In the genomic region with DNA sequence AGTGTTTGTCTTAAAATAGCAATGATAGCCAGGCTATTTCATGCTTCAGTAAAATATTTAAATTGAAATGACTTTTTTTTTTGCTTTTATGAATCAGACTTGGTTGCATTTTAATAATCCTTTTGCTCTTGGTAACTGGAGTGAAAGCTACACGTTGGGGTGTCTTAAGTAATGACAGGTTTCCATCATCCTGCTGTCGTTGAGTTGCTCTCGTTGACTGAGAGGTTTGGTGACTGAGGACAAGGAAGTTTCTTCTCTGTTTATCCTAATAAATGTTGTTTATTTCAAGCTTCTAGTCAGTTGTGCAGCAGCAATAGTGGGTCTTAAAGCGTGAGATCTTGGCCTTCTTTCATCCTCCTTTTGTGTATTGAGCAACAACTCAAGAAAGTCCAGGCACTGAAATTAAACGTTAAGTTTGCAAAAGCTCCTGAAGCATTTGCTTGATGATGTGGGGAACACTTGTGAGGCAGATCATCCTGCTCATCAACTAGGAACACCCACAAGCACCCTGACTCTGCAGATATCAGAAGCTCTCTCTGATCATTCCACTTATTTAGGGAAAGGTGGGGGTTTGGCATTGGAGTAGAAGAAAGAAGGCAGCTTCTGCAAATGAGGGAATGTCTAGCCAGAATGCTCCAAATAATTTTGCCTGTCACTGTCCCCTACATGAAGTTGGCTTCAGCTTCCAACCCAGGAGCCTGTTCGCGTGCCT, we compare ENCODE assay signal across 33 cellular contexts.
"Had no signal": no experiment of that assay in that cellular context is flagged by ENCODE, and none has a peak within 500 bp of the region (broad histone marks: within the 10 kb centered on the region; RNA-seq: fewer than 3 reads in every experiment).

No MANE protein-coding gene starts in this region.

- H3K4me1 ChIP-seq: ascending aorta had no signal

- H3K4me1 Mint-ChIP-seq: activated B cell treated with CpG ODN at 0.5 μM for 24 hours; activated CD4-positive, alpha-beta T cell treated with anti-CD3 and anti-CD28 coated beads, Interleukin-2, amount 10 ng/mL, durations not matched to agents 24 days and 14 days; activated naive CD8-positive, alpha-beta T cell treated with anti-CD3 and anti-CD28 coated beads, Interleukin-2, amount 10 ng/mL, durations not matched to agents 7 days and 5 days; activated naive CD8-positive, alpha-beta T cell treated with anti-CD3 and anti-CD28 coated beads, Interleukin-2, amount 50 U/mL, for 24 hours; activated T-helper 17 cell treated with anti-CD3 and anti-CD28 coated beads, Interleukin-2, amount 50 U/mL, for 72 hours had no signal

- H3K4me3 ChIP-seq: ascending aorta, cardiac muscle cell had no signal

- H3K27ac Mint-ChIP-seq: activated B cell treated with CpG ODN at 0.5 μM for 24 hours; activated CD4-positive, alpha-beta memory T cell treated with anti-CD3 and anti-CD28 coated beads for 36 hours; activated CD4-positive, alpha-beta T cell treated with anti-CD3 and anti-CD28 coated beads, Interleukin-2, amount 10 ng/mL, durations not matched to agents 24 days and 14 days; activated CD8-positive, alpha-beta T cell treated with anti-CD3 and anti-CD28 coated beads for 36 hours; activated naive CD4-positive, alpha-beta T cell treated with anti-CD3 and anti-CD28 coated beads for 36 hours; activated naive CD4-positive, alpha-beta T cell treated with anti-CD3 and anti-CD28 coated beads, Interleukin-2, amount 50 U/mL, for 72 hours; activated naive CD8-positive, alpha-beta T cell treated with anti-CD3 and anti-CD28 coated beads, Interleukin-2, amount 10 ng/mL, durations not matched to agents 7 days and 5 days; activated naive CD8-positive, alpha-beta T cell treated with anti-CD3 and anti-CD28 coated beads, Interleukin-2, amount 50 U/mL, for 24 hours; activated T-cell treated with anti-CD3 and anti-CD28 coated beads, Interleukin-2, amount 50 U/mL, for 72 hours; activated T-helper 1 cell treated with anti-CD3 and anti-CD28 coated beads, Interleukin-12 subunit alpha, Interleukin-12 subunit beta, Interleukin-2, Interleukin-4 antibody, amounts not matched to agents 30 ng/mL and 10 ng/mL and 1 ng/mL, durations not matched to agents 14 hours and 24 hours and 36 hours; activated T-helper 17 cell treated with anti-CD3 and anti-CD28 coated beads, Interleukin-2, amount 50 U/mL, for 72 hours; T-helper 1 cell treated with Interleukin-12 subunit alpha and Interleukin-12 subunit beta and Interleukin-4 antibody, amounts not matched to agents 30 μg/mL and 1 μg/mL, for 36 hours; T-helper 2 cell treated with Interferon-gamma antibody and Interleukin-4, amounts not matched to agents 5 μg/mL and 100 μg/mL, for 36 hours had no signal

- H3K27me3 ChIP-seq: ascending aorta, cardiac muscle cell had no signal

- H3K9me3 ChIP-seq: ascending aorta had no signal

- ATAC-seq: activated CD8-positive, alpha-beta T cell treated with anti-CD3 and anti-CD28 coated beads for 36 hours; activated naive CD4-positive, alpha-beta T cell treated with anti-CD3 and anti-CD28 coated beads, Interleukin-2, amount 50 U/mL, for 72 hours; activated naive CD8-positive, alpha-beta T cell treated with anti-CD3 and anti-CD28 coated beads, Interleukin-2, amount 50 U/mL, for 24 hours; activated T-cell treated with anti-CD3 and anti-CD28 coated beads, Interleukin-2, amount 50 U/mL, for 4 hours; activated T-cell treated with anti-CD3 and anti-CD28 coated beads, Interleukin-2, amount 50 U/mL, for 72 hours; activated T-helper 17 cell treated with anti-CD3 and anti-CD28 coated beads, Interleukin-2, amount 50 U/mL, for 72 hours had no signal

- H3K4me3 Mint-ChIP-seq: activated B cell treated with CpG ODN at 0.5 μM for 24 hours; activated CD4-positive, alpha-beta memory T cell treated with anti-CD3 and anti-CD28 coated beads for 36 hours; activated CD4-positive, alpha-beta T cell treated with anti-CD3 and anti-CD28 coated beads, Interleukin-2, amount 10 ng/mL, durations not matched to agents 24 days and 14 days; activated CD8-positive, alpha-beta T cell treated with anti-CD3 and anti-CD28 coated beads for 36 hours; activated naive CD4-positive, alpha-beta T cell treated with anti-CD3 and anti-CD28 coated beads for 36 hours; activated naive CD8-positive, alpha-beta T cell treated with anti-CD3 and anti-CD28 coated beads, Interleukin-2, amount 10 ng/mL, durations not matched to agents 7 days and 5 days; activated naive CD8-positive, alpha-beta T cell treated with anti-CD3 and anti-CD28 coated beads, Interleukin-2, amount 50 U/mL, for 24 hours; activated T-cell treated with anti-CD3 and anti-CD28 coated beads, Interleukin-2, amount 50 U/mL, for 4 hours; activated T-cell treated with anti-CD3 and anti-CD28 coated beads, Interleukin-2, amount 50 U/mL, for 72 hours; activated T-helper 1 cell treated with anti-CD3 and anti-CD28 coated beads, Interleukin-12 subunit alpha, Interleukin-12 subunit beta, Interleukin-2, Interleukin-4 antibody, amounts not matched to agents 30 ng/mL and 10 ng/mL and 1 ng/mL, durations not matched to agents 14 hours and 24 hours and 36 hours; activated T-helper 17 cell treated with anti-CD3 and anti-CD28 coated beads, Interleukin-2, amount 50 U/mL, for 72 hours; brain; T-helper 1 cell treated with Interleukin-12 subunit alpha and Interleukin-12 subunit beta and Interleukin-4 antibody, amounts not matched to agents 30 μg/mL and 1 μg/mL, for 36 hours; T-helper 2 cell treated with Interferon-gamma antibody and Interleukin-4, amounts not matched to agents 5 μg/mL and 100 μg/mL, for 36 hours had no signal

- H3K36me3 ChIP-seq: ascending aorta, cardiac muscle cell had no signal

- H3K27ac ChIP-seq: ascending aorta, cardiac muscle cell, VCaP had no signal

- H3K27me3 Mint-ChIP-seq: activated B cell treated with CpG ODN at 0.5 μM for 24 hours; activated CD4-positive, alpha-beta memory T cell treated with anti-CD3 and anti-CD28 coated beads for 36 hours; activated CD4-positive, alpha-beta T cell treated with anti-CD3 and anti-CD28 coated beads, Interleukin-2, amount 10 ng/mL, durations not matched to agents 24 days and 14 days; activated CD8-positive, alpha-beta T cell treated with anti-CD3 and anti-CD28 coated beads for 36 hours; activated naive CD8-positive, alpha-beta T cell treated with anti-CD3 and anti-CD28 coated beads, Interleukin-2, amount 10 ng/mL, durations not matched to agents 7 days and 5 days; activated naive CD8-positive, alpha-beta T cell treated with anti-CD3 and anti-CD28 coated beads, Interleukin-2, amount 50 U/mL, for 24 hours; activated T-helper 17 cell treated with anti-CD3 and anti-CD28 coated beads, Interleukin-2, amount 50 U/mL, for 72 hours had no signal

- DNase-seq: activated B cell treated with CpG ODN at 0.5 μM for 24 hours; activated CD4-positive, alpha-beta memory T cell treated with anti-CD3 and anti-CD28 coated beads for 36 hours; activated CD4-positive, alpha-beta T cell treated with anti-CD3 and anti-CD28 coated beads for 4 hours; activated CD4-positive, alpha-beta T cell treated with anti-CD3 and anti-CD28 coated beads, Interleukin-2, amount 10 ng/mL, durations not matched to agents 24 days and 14 days; activated CD4-positive, alpha-beta T cell treated with anti-CD3 and anti-CD28 coated beads, Interleukin-2, amount 50 U/mL, for 1 hour; activated CD4-positive, alpha-beta T cell treated with anti-CD3 and anti-CD28 coated beads, Interleukin-2, amount 50 U/mL, for 4 hours; activated CD4-positive, CD25-positive, alpha-beta regulatory T cell treated with anti-CD3 and anti-CD28 coated beads, Interleukin-2, amount 50 U/mL, for 72 hours; activated CD8-positive, alpha-beta memory T cell treated with anti-CD3 and anti-CD28 coated beads, Interleukin-2, amount 50 U/mL, for 4 hours; activated CD8-positive, alpha-beta T cell treated with anti-CD3 and anti-CD28 coated beads for 36 hours; activated effector memory CD4-positive, alpha-beta T cell treated with anti-CD3 and anti-CD28 coated beads, Interleukin-2, amount 50 U/mL, for 16 hours; activated gamma-delta T cell treated with Interleukin-2 at 50 U/mL for 16 hours; activated naive CD4-positive, alpha-beta T cell; activated naive CD4-positive, alpha-beta T cell treated with anti-CD3 and anti-CD28 coated beads for 36 hours; activated naive CD4-positive, alpha-beta T cell treated with anti-CD3 and anti-CD28 coated beads, Interleukin-2, amount 50 U/mL, for 16 hours; activated naive CD8-positive, alpha-beta T cell treated with anti-CD3 and anti-CD28 coated beads, Interleukin-2, amount 10 ng/mL, durations not matched to agents 7 days and 5 days; activated naive CD8-positive, alpha-beta T cell treated with anti-CD3 and anti-CD28 coated beads, Interleukin-2, amount 50 U/mL, for 24 hours; activated T-cell treated with anti-CD3 and anti-CD28 coated beads for 4 hours; activated T-cell treated with anti-CD3 and anti-CD28 coated beads, Interleukin-2, amount 50 U/mL, for 1 hour; activated T-cell treated with anti-CD3 and anti-CD28 coated beads, Interleukin-2, amount 50 U/mL, for 4 hours; activated T-cell treated with anti-CD3 and anti-CD28 coated beads, Interleukin-2, amount 50 U/mL, for 72 hours; anterior cingulate cortex; central memory CD4-positive, alpha-beta T cell; T-helper 2 cell; T-helper 9 cell had no signal

- H3K36me3 Mint-ChIP-seq: activated CD4-positive, alpha-beta memory T cell treated with anti-CD3 and anti-CD28 coated beads for 36 hours; activated naive CD8-positive, alpha-beta T cell treated with anti-CD3 and anti-CD28 coated beads, Interleukin-2, amount 10 ng/mL, durations not matched to agents 7 days and 5 days; brain had no signal
